19 cellular contexts compared by ENCODE assay signal in genomic region chr11:18770479-18771125, GRCh38.
DNase-seq lines count a peak whose midpoint lies in the region; ATAC-seq lines count a peak whose summit lies in the region.
"Had no signal": no experiment of that assay in that cellular context is flagged by ENCODE, and none has a peak within 500 bp of the region (broad histone marks: within the 10 kb centered on the region; RNA-seq: fewer than 3 reads in every experiment).

No MANE protein-coding gene starts in this region.

- H3K9me3 Mint-ChIP-seq in stimulated activated memory B cell treated with anti-CD40 and anti-IgM and Interleukin-4, amounts not matched to agents 10 μg/mL and 1 μg/mL and 100 μg/mL, for 72 hours: no peaks in the 10 kb centered on the region

- no peak overlapping the region for H3K4me3 Mint-ChIP-seq in stimulated activated memory B cell treated with anti-CD40 and anti-IgM and Interleukin-4, amounts not matched to agents 10 μg/mL and 1 μg/mL and 100 μg/mL, for 72 hours
- H3K4me3 Mint-ChIP-seq: B cell; CD4-positive, CD25-positive, alpha-beta regulatory T cell had no signal

- peak overlapping the region; percentile 64 for H3K27ac ChIP-seq in angular gyrus (ENCODE audit: low read depth, low read length)
- H3K27ac ChIP-seq: GM23248 had no signal

- no peak for DNase-seq in OCI-M2 (lab: John Stamatoyannopoulos, UW; ENCODE audit: unreplicated experiment)
- DNase-seq in anterior cingulate cortex (lab: John Stamatoyannopoulos, UW): no peak
- no peak for DNase-seq in NCI-H1048 (lab: John Stamatoyannopoulos, UW)
- DNase-seq: Caco-2; CD4-positive, CD25-positive, alpha-beta regulatory T cell; GM23248; HCEC 1CT; KG1; NCI-H1092; NCI-H146; NCI-H2081; NCI-H510A; NCI-H774 had no signal

- H3K36me3 Mint-ChIP-seq in stimulated activated memory B cell treated with anti-CD40 and anti-IgM and Interleukin-4, amounts not matched to agents 10 μg/mL and 1 μg/mL and 100 μg/mL, for 72 hours: no peaks in the 10 kb centered on the region
- H3K36me3 Mint-ChIP-seq: CD4-positive, CD25-positive, alpha-beta regulatory T cell had no signal

- peak overlapping the region; percentile 42 for H3K27ac Mint-ChIP-seq in stimulated activated memory B cell treated with anti-CD40 and anti-IgM and Interleukin-4, amounts not matched to agents 10 μg/mL and 1 μg/mL and 100 μg/mL, for 72 hours
- H3K27ac Mint-ChIP-seq: B cell; CD4-positive, CD25-positive, alpha-beta regulatory T cell had no signal

- peaks cover 36% of the 10 kb centered on the region for H3K4me1 Mint-ChIP-seq in stimulated activated memory B cell treated with anti-CD40 and anti-IgM and Interleukin-4, amounts not matched to agents 10 μg/mL and 1 μg/mL and 100 μg/mL, for 72 hours

- peaks cover 39% of the 10 kb centered on the region for H3K27me3 Mint-ChIP-seq in stimulated activated memory B cell treated with anti-CD40 and anti-IgM and Interleukin-4, amounts not matched to agents 10 μg/mL and 1 μg/mL and 100 μg/mL, for 72 hours
- H3K27me3 Mint-ChIP-seq: CD4-positive, CD25-positive, alpha-beta regulatory T cell had no signal

- ATAC-seq in GM18867 (IDR thresholded peaks at IDR 0.05; ENCODE audit: unreplicated experiment): peak; percentile 30
- ATAC-seq in HG02588 (IDR thresholded peaks at IDR 0.05; ENCODE audit: unreplicated experiment): peak; percentile 23
- ATAC-seq in stimulated activated memory B cell treated with anti-CD40 and anti-IgM and Interleukin-4, amounts not matched to agents 10 μg/mL and 1 μg/mL and 100 μg/mL, for 72 hours: no peak
- ATAC-seq: Panc1 had no signal
